In the genomic region with DNA sequence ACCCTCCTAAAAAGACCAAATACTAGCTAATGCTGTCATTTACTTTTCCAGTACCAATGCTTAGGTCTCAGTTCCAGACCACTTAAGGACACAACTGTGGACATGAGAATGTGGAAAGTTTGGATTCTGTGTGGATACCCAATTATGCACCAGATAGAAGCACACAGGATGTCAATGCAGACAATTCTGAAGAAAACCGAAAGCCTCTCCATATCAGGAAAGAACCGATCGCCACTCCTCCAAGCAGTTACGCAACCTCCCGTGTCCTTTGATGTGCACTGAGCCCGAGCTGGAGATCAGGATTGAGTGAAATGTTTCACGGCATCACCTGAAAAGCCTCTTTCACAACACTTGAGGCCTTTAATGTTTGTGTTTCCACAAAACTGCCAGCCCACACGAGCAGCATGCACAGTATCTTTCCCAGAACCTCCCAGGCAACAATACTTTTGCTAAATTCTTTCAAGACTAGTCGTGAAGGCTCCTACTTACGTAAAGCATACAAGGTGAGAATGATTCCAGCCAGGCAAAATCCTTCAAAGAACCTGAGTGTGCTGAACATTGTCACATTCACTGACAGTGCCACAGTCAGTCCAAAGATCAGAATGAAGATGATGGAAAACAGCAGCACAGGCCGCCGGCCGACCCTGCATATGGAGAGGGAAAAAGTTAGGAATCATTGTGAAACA, we compare ENCODE assay signal across 1 cellular context.
TF ChIP-seq lines count a peak whose summit lies in the region.

No MANE protein-coding gene starts in this region.

TF ChIP-seq in HepG2, 621 proteins besides CTCF, POLR2A, EP300 and RAD21 (continued from another document and continues in another):
- TF ChIP-seq RORA (CRISPR knock-in tag; IDR thresholded peaks at IDR 0.05) (peak; percentile 95; the same call in 1 of the 2 replicates), BORCS8-MEF2B (CRISPR knock-in tag; IDR thresholded peaks at IDR 0.05) (peak; percentile 68; the same call in 1 of the 2 replicates), NR3C1 (CRISPR knock-in tag; IDR thresholded peaks at IDR 0.05) (no peak), PRMT3 (CRISPR knock-in tag; IDR thresholded peaks at IDR 0.05; ENCODE audit: borderline replicate concordance, low read depth) (no peak), ZNF230 (CRISPR knock-in tag; IDR thresholded peaks at IDR 0.05) (no peak; the same call in 1 of the 2 replicates), ZNF878 (CRISPR knock-in tag; IDR thresholded peaks at IDR 0.05) (peak; percentile 93; the same call in 1 of the 2 replicates), FOXO1 (CRISPR knock-in tag; IDR thresholded peaks at IDR 0.05) (peak; percentile 97), ZNF775 (CRISPR knock-in tag; IDR thresholded peaks at IDR 0.05; ENCODE audit: borderline replicate concordance) (no peak), HOXD1 (CRISPR knock-in tag; IDR thresholded peaks at IDR 0.05) (peak; percentile 96), ISL2 (CRISPR knock-in tag; IDR thresholded peaks at IDR 0.05) (peak; percentile 99), AGO2 (optimal IDR thresholded peaks at IDR 0.05; ENCODE audit: low read depth, low read length) (no peak), FLYWCH1 (CRISPR knock-in tag; IDR thresholded peaks at IDR 0.05) (no peak), ZNF331 (CRISPR knock-in tag; IDR thresholded peaks at IDR 0.05) (peak; percentile 99), GZF1 (CRISPR knock-in tag; IDR thresholded peaks at IDR 0.05) (peak; percentile 90), ZNF207 (IDR thresholded peaks at IDR 0.05; ENCODE audit: borderline replicate concordance) (no peak), ZNF598 (CRISPR knock-in tag; IDR thresholded peaks at IDR 0.05; ENCODE audit: borderline replicate concordance) (peak; percentile 80), HHEX (CRISPR knock-in tag; IDR thresholded peaks at IDR 0.05) (peak; percentile 74), ZNF768 (CRISPR knock-in tag; IDR thresholded peaks at IDR 0.05) (no peak), ZNF225 (CRISPR knock-in tag; IDR thresholded peaks at IDR 0.05) (no peak; the same call in 1 of the 2 replicates), SRSF1 (optimal IDR thresholded peaks at IDR 0.05; ENCODE audit: low read depth, low read length) (no peak), THYN1 (CRISPR knock-in tag; IDR thresholded peaks at IDR 0.05; ENCODE audit: borderline replicate concordance, low read depth) (no peak), ZNF263 (CRISPR knock-in tag; IDR thresholded peaks at IDR 0.05) (peak; percentile 80), ZNF484 (CRISPR knock-in tag; IDR thresholded peaks at IDR 0.05; ENCODE audit: borderline replicate concordance, low read depth) (no peak), XBP1 (CRISPR knock-in tag; IDR thresholded peaks at IDR 0.05) (no peak), NFYB (CRISPR knock-in tag; IDR thresholded peaks at IDR 0.05) (peak; percentile 35; the same call in 1 of the 2 replicates), ZKSCAN5 (CRISPR knock-in tag; IDR thresholded peaks at IDR 0.05) (no peak; the same call in 1 of the 2 replicates), ZKSCAN1 (IDR thresholded peaks at IDR 0.05; ENCODE audit: low read length) (no peak), ARNTL (CRISPR knock-in tag; IDR thresholded peaks at IDR 0.05) (peak; percentile 97), ZNF124 (CRISPR knock-in tag; IDR thresholded peaks at IDR 0.05) (peak; percentile 94), ZNF121 (CRISPR knock-in tag; IDR thresholded peaks at IDR 0.05) (peak; percentile 42; the same call in 1 of the 2 replicates), SRSF9 (IDR thresholded peaks at IDR 0.05; ENCODE audit: borderline replicate concordance, insufficient read depth, low read depth, low read length, poor library complexity, severe bottlenecking) (no peak), DMAP1 (CRISPR knock-in tag; IDR thresholded peaks at IDR 0.05) (peak; percentile 91), HOXA9 (CRISPR knock-in tag; IDR thresholded peaks at IDR 0.05; ENCODE audit: borderline replicate concordance) (no peak), SMARCE1 (IDR thresholded peaks at IDR 0.05; ENCODE audit: borderline replicate concordance) (no peak), ZFYVE20 (CRISPR knock-in tag; IDR thresholded peaks at IDR 0.05; ENCODE audit: borderline replicate concordance, low read depth) (no peak), MZF1 (CRISPR knock-in tag; IDR thresholded peaks at IDR 0.05; ENCODE audit: borderline replicate concordance) (no peak), MAZ (IDR thresholded peaks at IDR 0.05; ENCODE audit: borderline replicate concordance, low read depth, low read length) (peak; percentile 56; the same call in 1 of the 2 replicates), MAZ (CRISPR knock-in tag; IDR thresholded peaks at IDR 0.05; ENCODE audit: low read depth) (peak; percentile 95), THAP11 (CRISPR knock-in tag; IDR thresholded peaks at IDR 0.05) (peak; percentile 87), SOX13 (IDR thresholded peaks at IDR 0.05) (peak; percentile 94), SOX13 (CRISPR knock-in tag; conservative IDR thresholded peaks at IDR 0.05 in 1 of 2, IDR thresholded peaks at IDR 0.05 in 1 of 2) (peak in 1 of 2 experiments; percentile 97; a peak in 2 of 4 replicates)
- TF ChIP-seq, protein P1, sequence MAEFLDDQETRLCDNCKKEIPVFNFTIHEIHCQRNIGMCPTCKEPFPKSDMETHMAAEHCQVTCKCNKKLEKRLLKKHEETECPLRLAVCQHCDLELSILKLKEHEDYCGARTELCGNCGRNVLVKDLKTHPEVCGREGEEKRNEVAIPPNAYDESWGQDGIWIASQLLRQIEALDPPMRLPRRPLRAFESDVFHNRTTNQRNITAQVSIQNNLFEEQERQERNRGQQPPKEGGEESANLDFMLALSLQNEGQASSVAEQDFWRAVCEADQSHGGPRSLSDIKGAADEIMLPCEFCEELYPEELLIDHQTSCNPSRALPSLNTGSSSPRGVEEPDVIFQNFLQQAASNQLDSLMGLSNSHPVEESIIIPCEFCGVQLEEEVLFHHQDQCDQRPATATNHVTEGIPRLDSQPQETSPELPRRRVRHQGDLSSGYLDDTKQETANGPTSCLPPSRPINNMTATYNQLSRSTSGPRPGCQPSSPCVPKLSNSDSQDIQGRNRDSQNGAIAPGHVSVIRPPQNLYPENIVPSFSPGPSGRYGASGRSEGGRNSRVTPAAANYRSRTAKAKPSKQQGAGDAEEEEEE (CRISPR knock-in tag; IDR thresholded peaks at IDR 0.05; ENCODE audit: borderline replicate concordance), result no peak
- TF ChIP-seq, protein P2, sequence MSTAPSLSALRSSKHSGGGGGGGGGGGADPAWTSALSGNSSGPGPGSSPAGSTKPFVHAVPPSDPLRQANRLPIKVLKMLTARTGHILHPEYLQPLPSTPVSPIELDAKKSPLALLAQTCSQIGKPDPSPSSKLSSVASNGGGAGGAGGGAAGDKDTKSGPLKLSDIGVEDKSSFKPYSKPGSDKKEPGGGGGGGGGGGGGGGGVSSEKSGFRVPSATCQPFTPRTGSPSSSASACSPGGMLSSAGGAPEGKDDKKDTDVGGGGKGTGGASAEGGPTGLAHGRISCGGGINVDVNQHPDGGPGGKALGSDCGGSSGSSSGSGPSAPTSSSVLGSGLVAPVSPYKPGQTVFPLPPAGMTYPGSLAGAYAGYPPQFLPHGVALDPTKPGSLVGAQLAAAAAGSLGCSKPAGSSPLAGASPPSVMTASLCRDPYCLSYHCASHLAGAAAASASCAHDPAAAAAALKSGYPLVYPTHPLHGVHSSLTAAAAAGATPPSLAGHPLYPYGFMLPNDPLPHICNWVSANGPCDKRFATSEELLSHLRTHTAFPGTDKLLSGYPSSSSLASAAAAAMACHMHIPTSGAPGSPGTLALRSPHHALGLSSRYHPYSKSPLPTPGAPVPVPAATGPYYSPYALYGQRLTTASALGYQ (CRISPR knock-in tag; IDR thresholded peaks at IDR 0.05), result peak; percentile 99
- TF ChIP-seq, protein P3, sequence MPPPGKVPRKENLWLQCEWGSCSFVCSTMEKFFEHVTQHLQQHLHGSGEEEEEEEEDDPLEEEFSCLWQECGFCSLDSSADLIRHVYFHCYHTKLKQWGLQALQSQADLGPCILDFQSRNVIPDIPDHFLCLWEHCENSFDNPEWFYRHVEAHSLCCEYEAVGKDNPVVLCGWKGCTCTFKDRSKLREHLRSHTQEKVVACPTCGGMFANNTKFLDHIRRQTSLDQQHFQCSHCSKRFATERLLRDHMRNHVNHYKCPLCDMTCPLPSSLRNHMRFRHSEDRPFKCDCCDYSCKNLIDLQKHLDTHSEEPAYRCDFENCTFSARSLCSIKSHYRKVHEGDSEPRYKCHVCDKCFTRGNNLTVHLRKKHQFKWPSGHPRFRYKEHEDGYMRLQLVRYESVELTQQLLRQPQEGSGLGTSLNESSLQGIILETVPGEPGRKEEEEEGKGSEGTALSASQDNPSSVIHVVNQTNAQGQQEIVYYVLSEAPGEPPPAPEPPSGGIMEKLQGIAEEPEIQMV (CRISPR knock-in tag; IDR thresholded peaks at IDR 0.05; ENCODE audit: low read depth), result peak; percentile 88
- TF ChIP-seq, protein P4, sequence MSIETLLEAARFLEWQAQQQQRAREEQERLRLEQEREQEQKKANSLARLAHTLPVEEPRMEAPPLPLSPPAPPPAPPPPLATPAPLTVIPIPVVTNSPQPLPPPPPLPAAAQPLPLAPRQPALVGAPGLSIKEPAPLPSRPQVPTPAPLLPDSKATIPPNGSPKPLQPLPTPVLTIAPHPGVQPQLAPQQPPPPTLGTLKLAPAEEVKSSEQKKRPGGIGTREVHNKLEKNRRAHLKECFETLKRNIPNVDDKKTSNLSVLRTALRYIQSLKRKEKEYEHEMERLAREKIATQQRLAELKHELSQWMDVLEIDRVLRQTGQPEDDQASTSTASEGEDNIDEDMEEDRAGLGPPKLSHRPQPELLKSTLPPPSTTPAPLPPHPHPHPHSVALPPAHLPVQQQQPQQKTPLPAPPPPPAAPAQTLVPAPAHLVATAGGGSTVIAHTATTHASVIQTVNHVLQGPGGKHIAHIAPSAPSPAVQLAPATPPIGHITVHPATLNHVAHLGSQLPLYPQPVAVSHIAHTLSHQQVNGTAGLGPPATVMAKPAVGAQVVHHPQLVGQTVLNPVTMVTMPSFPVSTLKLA (IDR thresholded peaks at IDR 0.05), result peak; percentile 66
- TF ChIP-seq, protein P5, sequence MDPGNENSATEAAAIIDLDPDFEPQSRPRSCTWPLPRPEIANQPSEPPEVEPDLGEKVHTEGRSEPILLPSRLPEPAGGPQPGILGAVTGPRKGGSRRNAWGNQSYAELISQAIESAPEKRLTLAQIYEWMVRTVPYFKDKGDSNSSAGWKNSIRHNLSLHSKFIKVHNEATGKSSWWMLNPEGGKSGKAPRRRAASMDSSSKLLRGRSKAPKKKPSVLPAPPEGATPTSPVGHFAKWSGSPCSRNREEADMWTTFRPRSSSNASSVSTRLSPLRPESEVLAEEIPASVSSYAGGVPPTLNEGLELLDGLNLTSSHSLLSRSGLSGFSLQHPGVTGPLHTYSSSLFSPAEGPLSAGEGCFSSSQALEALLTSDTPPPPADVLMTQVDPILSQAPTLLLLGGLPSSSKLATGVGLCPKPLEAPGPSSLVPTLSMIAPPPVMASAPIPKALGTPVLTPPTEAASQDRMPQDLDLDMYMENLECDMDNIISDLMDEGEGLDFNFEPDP (CRISPR knock-in tag; conservative IDR thresholded peaks at IDR 0.05), result no peak
- TF ChIP-seq, protein P6, sequence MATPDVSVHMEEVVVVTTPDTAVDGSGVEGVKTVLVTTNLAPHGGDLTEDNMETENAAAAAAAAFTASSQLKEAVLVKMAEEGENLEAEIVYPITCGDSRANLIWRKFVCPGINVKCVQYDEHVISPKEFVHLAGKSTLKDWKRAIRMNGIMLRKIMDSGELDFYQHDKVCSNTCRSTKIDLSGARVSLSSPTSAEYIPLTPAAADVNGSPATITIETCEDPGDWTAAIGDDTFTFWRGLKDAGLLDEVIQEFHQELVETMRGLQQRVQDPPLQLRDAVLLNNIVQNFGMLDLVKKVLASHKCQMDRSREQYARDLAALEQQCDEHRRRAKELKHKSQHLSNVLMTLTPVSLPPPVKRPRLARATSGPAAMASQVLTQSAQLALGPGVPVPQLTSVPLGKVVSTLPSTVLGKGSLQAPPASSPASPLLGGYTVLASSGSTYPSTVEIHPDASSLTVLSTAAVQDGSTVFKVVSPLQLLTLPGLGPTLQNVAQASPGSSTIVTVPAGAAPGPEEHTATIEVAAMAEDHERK (CRISPR knock-in tag; IDR thresholded peaks at IDR 0.05; ENCODE audit: low read depth), result no peak
- TF ChIP-seq, protein P7, sequence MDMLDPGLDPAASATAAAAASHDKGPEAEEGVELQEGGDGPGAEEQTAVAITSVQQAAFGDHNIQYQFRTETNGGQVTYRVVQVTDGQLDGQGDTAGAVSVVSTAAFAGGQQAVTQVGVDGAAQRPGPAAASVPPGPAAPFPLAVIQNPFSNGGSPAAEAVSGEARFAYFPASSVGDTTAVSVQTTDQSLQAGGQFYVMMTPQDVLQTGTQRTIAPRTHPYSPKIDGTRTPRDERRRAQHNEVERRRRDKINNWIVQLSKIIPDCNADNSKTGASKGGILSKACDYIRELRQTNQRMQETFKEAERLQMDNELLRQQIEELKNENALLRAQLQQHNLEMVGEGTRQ (IDR thresholded peaks at IDR 0.05; ENCODE audit: low read depth, low read length), result no peak
- TF ChIP-seq, protein P7 (CRISPR knock-in tag; IDR thresholded peaks at IDR 0.05; ENCODE audit: borderline replicate concordance), result peak; percentile 68; the same call in 1 of the 2 replicates
- TF ChIP-seq, protein P8, sequence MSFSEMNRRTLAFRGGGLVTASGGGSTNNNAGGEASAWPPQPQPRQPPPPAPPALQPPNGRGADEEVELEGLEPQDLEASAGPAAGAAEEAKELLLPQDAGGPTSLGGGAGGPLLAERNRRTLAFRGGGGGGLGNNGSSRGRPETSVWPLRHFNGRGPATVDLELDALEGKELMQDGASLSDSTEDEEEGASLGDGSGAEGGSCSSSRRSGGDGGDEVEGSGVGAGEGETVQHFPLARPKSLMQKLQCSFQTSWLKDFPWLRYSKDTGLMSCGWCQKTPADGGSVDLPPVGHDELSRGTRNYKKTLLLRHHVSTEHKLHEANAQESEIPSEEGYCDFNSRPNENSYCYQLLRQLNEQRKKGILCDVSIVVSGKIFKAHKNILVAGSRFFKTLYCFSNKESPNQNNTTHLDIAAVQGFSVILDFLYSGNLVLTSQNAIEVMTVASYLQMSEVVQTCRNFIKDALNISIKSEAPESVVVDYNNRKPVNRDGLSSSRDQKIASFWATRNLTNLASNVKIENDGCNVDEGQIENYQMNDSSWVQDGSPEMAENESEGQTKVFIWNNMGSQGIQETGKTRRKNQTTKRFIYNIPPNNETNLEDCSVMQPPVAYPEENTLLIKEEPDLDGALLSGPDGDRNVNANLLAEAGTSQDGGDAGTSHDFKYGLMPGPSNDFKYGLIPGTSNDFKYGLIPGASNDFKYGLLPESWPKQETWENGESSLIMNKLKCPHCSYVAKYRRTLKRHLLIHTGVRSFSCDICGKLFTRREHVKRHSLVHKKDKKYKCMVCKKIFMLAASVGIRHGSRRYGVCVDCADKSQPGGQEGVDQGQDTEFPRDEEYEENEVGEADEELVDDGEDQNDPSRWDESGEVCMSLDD (CRISPR knock-in tag; IDR thresholded peaks at IDR 0.05; ENCODE audit: borderline replicate concordance), result peak; percentile 40; the same call in 1 of the 2 replicates
